ENCODE assay signal across 5 cellular contexts in genomic region chr15:24412649-24413048, GRCh38.
DNase-seq lines count a peak whose midpoint lies in the region; ATAC-seq, FAIRE-seq and TF ChIP-seq lines count a peak whose summit lies in the region.
"Not testable (repeated sequence)": the region's sequence is repeated elsewhere in the genome, so short reads cannot be mapped to it uniquely, and the experiment has no call there.

No MANE protein-coding gene starts in this region.

- not testable (repeated sequence) for H3K23ac ChIP-seq in mesendoderm (ENCODE audit: low read length)

- not testable (repeated sequence) for H3K27me3 ChIP-seq in mesendoderm (ENCODE audit: insufficient read depth, low read length, poor library complexity); pancreas

- H3K36me3 ChIP-seq in mesendoderm (ENCODE audit: control insufficient read depth, insufficient read depth, low read length); pancreas: not testable (repeated sequence)

- H3K9me3 ChIP-seq in pancreas = not testable (repeated sequence)

- not testable (repeated sequence) for H4K5ac ChIP-seq in mesendoderm (ENCODE audit: low read length)

- not testable (repeated sequence) for H2BK15ac ChIP-seq in mesendoderm (replicated peaks; ENCODE audit: low read depth)

- intact Hi-C loops in Right ventricle myocardium superior (cut with DNase I); pancreas (cut with DNase I): not testable (repeated sequence)

- H3K79me2 ChIP-seq in mesendoderm (ENCODE audit: control insufficient read depth, insufficient read depth, low read length) = not testable (repeated sequence)

- not testable (repeated sequence) for H2AK5ac ChIP-seq in mesendoderm (ENCODE audit: low read length)

- not testable (repeated sequence) for H3K18ac ChIP-seq in mesendoderm (ENCODE audit: low read length)

- not testable (repeated sequence) for H3K27ac ChIP-seq in mesendoderm (ENCODE audit: low read depth, low read length); pancreas

- H3K79me1 ChIP-seq in mesendoderm (ENCODE audit: low read length) = not testable (repeated sequence)

- WGBS in mesendoderm (ENCODE audit: extremely low coverage, insufficient coverage, low lambda C conversion rate) = no CpG with 5 or more reads among the region's 1 CpG
- 27% methylated on average over 1 of the region's 1 CpG for WGBS in pancreas, 2 donors

- not testable (repeated sequence) for H3K4me1 ChIP-seq in mesendoderm (ENCODE audit: control insufficient read depth, low read depth, low read length); pancreas

- H3K56ac ChIP-seq in mesendoderm (ENCODE audit: low read length) = not testable (repeated sequence)

- H3K4me2 ChIP-seq in mesendoderm (ENCODE audit: low read length) = not testable (repeated sequence)

- H2BK120ac ChIP-seq in mesendoderm (ENCODE audit: low read depth, low read length) = not testable (repeated sequence)

- H3K9ac ChIP-seq in mesendoderm (ENCODE audit: low read length) = not testable (repeated sequence)

- H3K4ac ChIP-seq in mesendoderm (ENCODE audit: low read depth, low read length) = not testable (repeated sequence)

- H4K8ac ChIP-seq in mesendoderm (ENCODE audit: low read depth, low read length) = not testable (repeated sequence)

- DNase-seq in NCI-H128 (lab: John Stamatoyannopoulos, UW; ENCODE audit: unreplicated experiment) (peak; percentile 0), NCI-H69 (lab: John Stamatoyannopoulos, UW) (peak; percentile 5), mesendoderm (peak; percentile 59)
- DNase-seq in Right ventricle myocardium superior, pancreas: not testable (repeated sequence)

- H2BK5ac ChIP-seq in mesendoderm (ENCODE audit: low read length) = not testable (repeated sequence)

- not testable (repeated sequence) for FAIRE-seq in pancreas (lab: Jason Lieb, UNC)

- ATAC-seq in Right ventricle myocardium superior (ENCODE audit: poor library complexity) = peak; percentile 49
- ATAC-seq in pancreas = peak in 3 of 4 donors; percentile 49 to 81 (median 56)

- H3K4me3 ChIP-seq in mesendoderm (ENCODE audit: low read length); pancreas: not testable (repeated sequence)

- TF ChIP-seq CTCF in pancreas (IDR thresholded peaks at IDR 0.05) = not testable (repeated sequence)
